Comparison of ENCODE assay signal across 12 cellular contexts in the genomic region with DNA sequence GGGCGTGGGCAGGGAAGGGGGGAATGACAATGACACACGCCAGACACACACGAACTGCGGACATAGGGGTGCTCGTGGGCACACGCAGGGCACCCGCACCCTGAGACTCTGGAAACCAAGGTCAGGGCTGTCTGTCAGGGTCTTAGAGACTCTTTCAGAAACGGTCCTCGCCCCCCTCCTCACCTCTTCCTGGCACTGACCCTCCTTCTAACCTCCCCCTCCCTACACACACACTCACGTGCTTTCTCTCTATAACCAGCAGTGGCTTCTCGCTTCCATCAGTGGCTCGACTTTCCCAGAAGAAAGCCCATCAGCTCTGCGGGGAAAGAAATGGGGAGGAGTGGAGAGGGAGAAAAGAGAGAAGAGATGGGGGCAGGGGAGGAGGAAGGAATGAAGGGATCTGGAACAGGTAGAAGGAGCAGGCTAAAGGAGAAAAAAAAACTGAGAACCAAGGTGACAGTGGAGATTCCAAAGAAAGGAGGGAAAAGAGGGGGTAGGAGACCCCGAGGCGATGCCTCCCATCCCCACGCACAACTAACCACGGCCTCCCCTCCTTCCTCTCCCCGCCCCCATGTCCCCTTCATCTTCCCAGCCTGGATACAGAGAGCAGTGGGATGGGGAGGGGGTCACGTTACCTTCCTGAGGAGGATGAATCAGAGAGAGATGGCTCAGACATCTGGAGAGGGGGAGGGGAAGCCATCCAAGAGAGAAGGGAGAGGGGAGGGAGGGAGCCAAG. TPM values are rescaled to one million over a fixed set of nuclear protein-coding genes. Genes with fewer than 3 reads are reported as not detected.
DNase-seq lines count a peak whose midpoint lies in the region; ATAC-seq, FAIRE-seq and TF ChIP-seq lines count a peak whose summit lies in the region.
"Had no signal": no experiment of that assay in that cellular context is flagged by ENCODE, and none has a peak within 500 bp of the region (broad histone marks: within the 10 kb centered on the region; RNA-seq: fewer than 3 reads in every experiment).

No MANE protein-coding gene starts in this region.

- no peak for TF ChIP-seq CTCF in BE2C (IDR thresholded peaks at IDR 0.05; ENCODE audit: low read depth, low read length)
- TF ChIP-seq CTCF in mucosa of descending colon (IDR thresholded peaks at IDR 0.05): no peak

- peaks cover 16% of the 10 kb centered on the region for H3K4me1 ChIP-seq in BE2C
- peaks cover 58% of the 10 kb centered on the region for H3K4me1 ChIP-seq in iPS-18a (ENCODE audit: control insufficient read depth, low read depth, low read length)
- H3K4me1 ChIP-seq in mucosa of descending colon (ENCODE audit: low read depth): peaks cover 43% of the 10 kb centered on the region

- H3K4me3 ChIP-seq in BE2C (ENCODE audit: low read depth, low read length): peak overlapping the region; percentile 97
- H3K4me3 ChIP-seq in iPS-18a (ENCODE audit: low read length): peak overlapping the region; percentile 49
- no peak overlapping the region for H3K4me3 ChIP-seq in mucosa of descending colon
- H3K4me3 ChIP-seq: coronary artery had no signal

- DNase-seq in BE2C (peak; percentile 74), H4 (ENCODE audit: low spot score) (peak; percentile 51), SHP77 (lab: John Stamatoyannopoulos, UW) (peak; percentile 34 to 53), HTR-8/SVneo (ENCODE audit: insufficient read length, low spot score) (no peak), mucosa of descending colon (no peak), RKO (ENCODE audit: low spot score) (no peak)
- DNase-seq: NCI-H345, T-helper 9 cell had no signal

- H3K27ac ChIP-seq in iPS-18a (ENCODE audit: low read length): no peak overlapping the region
- H3K27ac ChIP-seq: coronary artery had no signal

- H3K27me3 ChIP-seq in BE2C (peaks cover 25% of the 10 kb centered on the region), iPS-18a (ENCODE audit: control insufficient read depth, insufficient read depth, low read length) (peaks cover 85% of the 10 kb centered on the region)

- FAIRE-seq in HTR-8/SVneo (lab: Jason Lieb, UNC): no peak

- H3K9me3 ChIP-seq in BE2C (no peaks in the 10 kb centered on the region), iPS-18a (ENCODE audit: control insufficient read depth, low read depth, low read length) (no peaks in the 10 kb centered on the region), mucosa of descending colon (no peaks in the 10 kb centered on the region)

- intact Hi-C loops in mucosa of descending colon (cut with DNase I, micrococcal nuclease): no loop called here

- ATAC-seq in GM18861 (IDR thresholded peaks at IDR 0.05; ENCODE audit: unreplicated experiment) (no peak), mucosa of descending colon (no peak)

- H3K9ac ChIP-seq in iPS-18a (ENCODE audit: low read length): no peak overlapping the region

- peaks cover 8% of the 10 kb centered on the region; the same call in 1 of the 2 replicates for H3K36me3 ChIP-seq in BE2C
- no peaks in the 10 kb centered on the region for H3K36me3 ChIP-seq in iPS-18a (ENCODE audit: control insufficient read depth, low read depth, low read length)
- no peaks in the 10 kb centered on the region for H3K36me3 ChIP-seq in mucosa of descending colon (ENCODE audit: low read depth)

RNA-seq across cellular contexts. Expression of a gene that starts 1.7 kb away (rescaled TPM):
- polyA plus RNA-seq in BE2C (2012; ENCODE audit: insufficient read depth, insufficient read length, low read depth): 1,310 TPM
- total RNA-seq in H4 (2014; rRNA removed; shearing (Covaris generic)): 3.6 and 7.1 TPM in 2 replicates
- total RNA-seq in mucosa of descending colon: under 1 TPM; 0.38 to 0.84 (median 0.46) TPM
- total RNA-seq: myocyte had no signal

RNA-seq across cellular contexts. Expression of a gene that starts 12.8 kb away (rescaled TPM):
- polyA plus RNA-seq in BE2C (2012; ENCODE audit: insufficient read depth, insufficient read length, low read depth): 312 TPM
- total RNA-seq in H4 (2014; rRNA removed; shearing (Covaris generic)): 148 and 186 TPM in 2 replicates
- total RNA-seq in mucosa of descending colon: 10 to 100 TPM; 32.3 to 83.6 (median 63.9) TPM

RNA-seq across cellular contexts. Expression of a gene that starts 13.0 kb away (rescaled TPM):
- polyA plus RNA-seq in BE2C (2012; ENCODE audit: insufficient read depth, insufficient read length, low read depth): 3.5 TPM
- not detected in 2 replicates for total RNA-seq in H4 (2014; rRNA removed; shearing (Covaris generic))
- not detected for total RNA-seq in mucosa of descending colon
- total RNA-seq: myocyte had no signal

RNA-seq across cellular contexts. Expression of a gene that starts 33.8 kb away (rescaled TPM):
- not detected for polyA plus RNA-seq in BE2C (2012; ENCODE audit: insufficient read depth, insufficient read length, low read depth)
- not detected in 2 replicates for total RNA-seq in H4 (2014; rRNA removed; shearing (Covaris generic))
- 10 to 100 TPM; 27.9 to 66.2 (median 58.3) TPM for total RNA-seq in mucosa of descending colon
- total RNA-seq: myocyte had no signal

RNA-seq across cellular contexts. Expression of a gene that starts 40.2 kb away (rescaled TPM):
- 2.7 TPM for polyA plus RNA-seq in BE2C (2012; ENCODE audit: insufficient read depth, insufficient read length, low read depth)
- 11.1 and 12.7 TPM in 2 replicates for total RNA-seq in H4 (2014; rRNA removed; shearing (Covaris generic))
- 1 to 10 TPM in 2 of 3 donors, under 1 TPM in 1; 0.55 to 2.9 (median 1.6) TPM for total RNA-seq in mucosa of descending colon

Comparison
In these comparisons a context has a peak if more than half of its experiments do, and no peak if none do; other contexts are left out.
1. DNase-seq: peak in BE2C (single experiment), H4 (single experiment) and SHP77 (2 of 2); none in HTR-8/SVneo (single experiment), mucosa of descending colon (0 of 3) and RKO (single experiment).